8 cellular contexts compared by ENCODE assay signal in the genomic region with DNA sequence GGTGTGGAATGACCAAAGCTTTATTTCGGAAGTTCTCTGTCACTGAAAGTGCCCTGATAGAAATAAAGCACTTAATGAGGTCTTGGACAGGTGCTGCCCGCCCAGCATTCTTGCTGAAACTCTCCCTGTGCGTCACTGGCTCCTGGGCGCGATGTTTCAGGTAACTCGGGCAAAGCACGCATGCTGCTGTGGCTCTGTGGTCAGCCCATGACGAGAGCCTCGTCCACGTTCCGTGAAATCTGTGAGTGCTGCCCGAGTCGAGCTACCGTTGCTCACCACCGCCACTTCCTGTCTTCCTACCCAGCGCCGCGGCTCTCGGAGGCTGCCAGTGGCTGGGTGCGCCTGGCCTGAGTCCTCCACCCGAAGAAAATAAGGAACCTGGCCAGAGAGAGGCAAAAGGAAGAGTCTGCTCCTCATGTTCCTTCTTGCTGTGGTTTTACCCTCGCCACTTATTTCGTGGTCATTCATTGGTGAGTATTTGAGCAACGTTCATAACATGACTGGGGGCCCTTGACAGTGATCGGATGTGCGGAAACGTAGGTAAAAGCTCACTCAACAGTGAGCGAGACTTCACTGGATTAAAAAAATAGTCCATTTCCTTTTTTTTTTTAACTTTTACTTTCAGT.
DNase-seq lines count a peak whose midpoint lies in the region; ATAC-seq and TF ChIP-seq lines count a peak whose summit lies in the region.

No MANE protein-coding gene starts in this region.

- peak overlapping the region; percentile 27 to 57 (median 45); a peak in 19 of 20 replicates for H3K4me3 ChIP-seq in BLaER1 treated with 17β-estradiol and CSF1 and Interleukin-3, amounts not matched to agents 10 nM and 100 nM
- H3K4me3 ChIP-seq in HL-60 (replicated peaks; ENCODE audit: insufficient read depth, low read length) (peak overlapping the region; percentile 12; the same call in 1 of the 2 replicates), gastroesophageal sphincter (no peak overlapping the region)

- no peaks in the 10 kb centered on the region for H3K36me3 ChIP-seq in BLaER1 treated with 17β-estradiol and CSF1 and Interleukin-3, amounts not matched to agents 10 nM and 100 nM
- H3K36me3 ChIP-seq in gastroesophageal sphincter: no peaks in the 10 kb centered on the region

- H3K4me1 ChIP-seq in BLaER1 treated with 17β-estradiol and CSF1 and Interleukin-3, amounts not matched to agents 10 nM and 100 nM: peaks cover 11 to 75% (median 24%) of the 10 kb centered on the region in 10 experiments
- no peaks in the 10 kb centered on the region for H3K4me1 ChIP-seq in gastroesophageal sphincter

- TF ChIP-seq POLR2A in gastroesophageal sphincter (IDR thresholded peaks at IDR 0.05): no peak

- no peaks in the 10 kb centered on the region for H3K27me3 ChIP-seq in BLaER1 treated with 17β-estradiol and CSF1 and Interleukin-3, amounts not matched to agents 10 nM and 100 nM
- no peaks in the 10 kb centered on the region for H3K27me3 ChIP-seq in HL-60 (ENCODE audit: insufficient read depth, poor library complexity, severe bottlenecking)
- no peaks in the 10 kb centered on the region for H3K27me3 ChIP-seq in gastroesophageal sphincter

- peak; percentile 71 to 98 for DNase-seq in HL-60 (ENCODE audit: low read depth in 1 of 2, low spot score in 1 of 2)
- peak; percentile 73 to 80 for DNase-seq in activated CD4-positive, alpha-beta T cell treated with anti-CD3 and anti-CD28 coated beads, Interleukin-2, amount 50 U/mL, for 48 hours
- peak; percentile 44 to 50 for DNase-seq in stimulated activated CD4-positive, alpha-beta T cell treated with anti-CD3 and anti-CD28 coated beads, Interleukin-1b, Interleukin-23, amount 100 ng/mL, for 4 hours (ENCODE audit: low read depth in 2 of 2)
- no peak for DNase-seq in G401 (ENCODE audit: low spot score)
- DNase-seq in DMS 273 (lab: John Stamatoyannopoulos, UW; ENCODE audit: unreplicated experiment): no peak

- TF ChIP-seq CTCF in HL-60 (IDR thresholded peaks at IDR 0.05; ENCODE audit: insufficient read depth, low read length): no peak
- TF ChIP-seq CTCF in gastroesophageal sphincter (IDR thresholded peaks at IDR 0.05): no peak

- peak overlapping the region; percentile 25 to 78 (median 66); a peak in 20 of 22 replicates for H3K27ac ChIP-seq in BLaER1 treated with 17β-estradiol and CSF1 and Interleukin-3, amounts not matched to agents 10 nM and 100 nM
- peak overlapping the region; percentile 93 for H3K27ac ChIP-seq in HL-60 (replicated peaks)
- H3K27ac ChIP-seq in gastroesophageal sphincter: peak overlapping the region in 2 of 4 donors; percentile 17 to 30

- H3K9me3 ChIP-seq in BLaER1 treated with 17β-estradiol and CSF1 and Interleukin-3, amounts not matched to agents 10 nM and 100 nM (replicated peaks in 1 of 11): no peaks in the 10 kb centered on the region
- no peaks in the 10 kb centered on the region for H3K9me3 ChIP-seq in gastroesophageal sphincter

- ATAC-seq in GM19467 (IDR thresholded peaks at IDR 0.05; ENCODE audit: unreplicated experiment) (peak; percentile 63), gastroesophageal sphincter (peak; percentile 60)

- no peaks in the 10 kb centered on the region for H4K20me1 ChIP-seq in BLaER1 treated with 17β-estradiol and CSF1 and Interleukin-3, amounts not matched to agents 10 nM and 100 nM

- in situ Hi-C loops in G401 (cut with HindIII; ENCODE audit: low sequenced_read_pairs): no loop called here

- H3K4me2 ChIP-seq in BLaER1 treated with 17β-estradiol and CSF1 and Interleukin-3, amounts not matched to agents 10 nM and 100 nM: peak overlapping the region; percentile 77 to 95 (median 86)

- 80 to 89% methylated on average over 7 to 9 of the region's 28 CpGs for WGBS in gastroesophageal sphincter (ENCODE audit: low coverage in 1 of 2), 2 donors

- peak overlapping the region; percentile 29 to 71 (median 61); a peak in 20 of 22 replicates for H3K9ac ChIP-seq in BLaER1 treated with 17β-estradiol and CSF1 and Interleukin-3, amounts not matched to agents 10 nM and 100 nM

- no peak for TF ChIP-seq EP300 in gastroesophageal sphincter (IDR thresholded peaks at IDR 0.05)

Comparison
In these comparisons a context has a peak if more than half of its experiments do, and no peak if none do; other contexts are left out.
1. H3K4me3 ChIP-seq: peak in BLaER1 treated with 17β-estradiol and CSF1 and Interleukin-3, amounts not matched to agents 10 nM and 100 nM (10 of 10) and HL-60 (single experiment); none in gastroesophageal sphincter (0 of 2).
2. DNase-seq: peak in HL-60 (2 of 2), activated CD4-positive, alpha-beta T cell treated with anti-CD3 and anti-CD28 coated beads, Interleukin-2, amount 50 U/mL, for 48 hours (2 of 2) and stimulated activated CD4-positive, alpha-beta T cell treated with anti-CD3 and anti-CD28 coated beads, Interleukin-1b, Interleukin-23, amount 100 ng/mL, for 4 hours (2 of 2); none in G401 (single experiment) and DMS 273 (single experiment).